In the genomic region with DNA sequence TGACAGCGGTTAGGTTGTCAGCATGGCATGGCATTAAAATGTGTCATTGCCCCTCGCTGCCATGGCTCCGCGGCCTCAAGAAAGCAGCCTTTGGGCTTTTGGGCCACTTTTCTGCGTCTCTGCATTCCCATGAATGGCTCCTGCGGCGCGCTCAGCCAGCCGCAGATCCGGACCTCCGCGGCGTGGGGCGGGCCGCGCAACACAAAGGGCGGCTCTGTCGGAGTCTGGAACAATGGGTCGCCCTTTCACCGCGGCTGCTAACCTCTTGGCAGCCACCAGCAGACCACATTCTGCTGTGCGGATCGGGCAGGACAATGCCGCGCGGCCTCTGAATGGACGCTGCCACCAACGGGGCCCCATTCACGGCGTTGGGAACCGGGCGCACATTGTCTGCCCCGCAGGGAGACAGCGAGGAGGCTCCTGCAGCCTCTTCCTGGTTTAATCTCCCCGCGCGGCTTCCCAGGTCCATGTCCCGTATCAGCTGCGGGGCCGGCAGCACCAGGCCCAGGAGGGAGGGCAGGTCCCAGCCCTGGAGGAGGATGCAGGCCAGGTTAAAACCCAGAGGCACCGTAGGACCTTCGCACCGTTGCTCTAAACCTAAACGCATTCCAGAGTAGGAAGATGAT, we compare ENCODE assay signal across 13 cellular contexts.
DNase-seq lines count a peak whose midpoint lies in the region; ATAC-seq, FAIRE-seq and TF ChIP-seq lines count a peak whose summit lies in the region.
"Had no signal": no experiment of that assay in that cellular context is flagged by ENCODE, and none has a peak within 500 bp of the region (broad histone marks: within the 10 kb centered on the region; RNA-seq: fewer than 3 reads in every experiment).

No MANE protein-coding gene starts in this region.

- H3K4me1 ChIP-seq in right lobe of liver (no peaks in the 10 kb centered on the region), HepG2 (ENCODE audit: insufficient read depth, low read length) (no peaks in the 10 kb centered on the region)

- WGBS in right lobe of liver (ENCODE audit: insufficient coverage, low coverage, low lambda C conversion rate, missing lambda C conversion rate) = 89% methylated on average over 20 of the region's 44 CpGs
- WGBS in HepG2 (ENCODE audit: low lambda C conversion rate) = 96% methylated on average over 41 of the region's 44 CpGs

- peak in 2 of 3 donors; percentile 40 to 42 for DNase-seq in right lobe of liver
- no peak for DNase-seq in HepG2 (ENCODE audit: low spot score)
- peak; percentile 50 for DNase-seq in left cardiac atrium
- DNase-seq in mucosa of gallbladder (ENCODE audit: low spot score) = peak; percentile 45
- DNase-seq in hepatic stellate cell (ENCODE audit: low spot score) = no peak
- no peak for DNase-seq in SHP77 treated with DMSO at 0.1 percent for 48 hours (lab: John Stamatoyannopoulos, UW)
- DNase-seq: GOT3, trophoblast cell had no signal

- CTCF ChIA-PET in HepG2 (lab: Yijun Ruan, JAX; ENCODE audit: low intra/inter-chr PET ratio, low total read pairs) = no interaction called here

- H3K27ac ChIP-seq in right lobe of liver (no peak overlapping the region), HepG2 (ENCODE audit: extremely low read length, insufficient read depth, low read length) (no peak overlapping the region)

- H3K36me3 ChIP-seq in right lobe of liver = no peaks in the 10 kb centered on the region
- no peaks in the 10 kb centered on the region; a peak in 2 of 5 replicates for H3K36me3 ChIP-seq in HepG2 (replicated peaks in 1 of 2; ENCODE audit: control insufficient read depth in 1 of 2, insufficient read depth in 2 of 2, low read length in 2 of 2)

- no peak overlapping the region for H3K9ac ChIP-seq in HepG2 (ENCODE audit: insufficient read depth, low read depth, low read length)

- no peak for FAIRE-seq in HepG2 (lab: Jason Lieb, UNC)
- FAIRE-seq: A204.1, RCC 7860, TTC549 had no signal

- intact Hi-C loops in right lobe of liver (cut with DNase I) (no loop called here), HepG2 (cut with micrococcal nuclease; ENCODE audit: unreplicated experiment) (no loop called here), left cardiac atrium (cut with DNase I) (no loop called here)

- H3K79me2 ChIP-seq in HepG2 (ENCODE audit: insufficient read depth, low read length) = no peaks in the 10 kb centered on the region

- no peak for ATAC-seq in right lobe of liver
- ATAC-seq in HepG2 = no peak
- peak in 1 of 2 donors; percentile 53 for ATAC-seq in left cardiac atrium
- no peak for ATAC-seq in GM19351 (IDR thresholded peaks at IDR 0.05; ENCODE audit: unreplicated experiment)
- ATAC-seq in GM19455 (IDR thresholded peaks at IDR 0.05; ENCODE audit: unreplicated experiment) = no peak

- TF ChIP-seq RAD21 in HepG2 (CRISPR knock-in tag; IDR thresholded peaks at IDR 0.05) = no peak

- H3K9me3 ChIP-seq in right lobe of liver (no peaks in the 10 kb centered on the region), HepG2 (ENCODE audit: low read length) (no peaks in the 10 kb centered on the region)

- no peaks in the 10 kb centered on the region for H4K20me1 ChIP-seq in HepG2 (ENCODE audit: insufficient read depth, low read length)

- H3K27me3 ChIP-seq in right lobe of liver (no peaks in the 10 kb centered on the region), HepG2 (ENCODE audit: control insufficient read depth in 1 of 2, insufficient read depth in 2 of 2, low read length in 2 of 2) (no peaks in the 10 kb centered on the region)

- TF ChIP-seq CTCF in right lobe of liver (IDR thresholded peaks at IDR 0.05) = no peak
- TF ChIP-seq CTCF in HepG2 (CRISPR knock-in tag; IDR thresholded peaks at IDR 0.05) = no peak

- TF ChIP-seq EP300 in HepG2 (IDR thresholded peaks at IDR 0.05; ENCODE audit: low read depth in 2 of 2, low read length in 2 of 2) (no peak), HepG2 (CRISPR knock-in tag; IDR thresholded peaks at IDR 0.05; ENCODE audit: borderline replicate concordance) (no peak)

- H3K4me2 ChIP-seq in HepG2 (ENCODE audit: low read depth, low read length) = no peak overlapping the region

- in situ Hi-C loops in HepG2 (cut with HindIII; ENCODE audit: extremely low pct_ligation_motif_present, low pct_unique_long_range_greater_than_20kb) = no loop called here

- H2AFZ ChIP-seq in HepG2 (ENCODE audit: low read length) = no peak overlapping the region

- no peak overlapping the region for H3K4me3 ChIP-seq in right lobe of liver
- H3K4me3 ChIP-seq in HepG2 (replicated peaks in 1 of 3; ENCODE audit: insufficient read depth in 1 of 3, low read depth in 2 of 3, low read length in 3 of 3) = no peak overlapping the region

- BruUV-seq in HepG2 (replicated peaks; lab: Mats Ljungman, UMichigan) = no TSS peak

- TF ChIP-seq POLR2A in right lobe of liver (IDR thresholded peaks at IDR 0.05) (no peak), HepG2 (IDR thresholded peaks at IDR 0.05; ENCODE audit: insufficient read depth in 1 of 2, low read depth in 2 of 2, low read length in 2 of 2) (no peak)

- POLR2A ChIA-PET in HepG2 (lab: Yijun Ruan, JAX) = no interaction called here

TF ChIP-seq in HepG2, 621 proteins besides CTCF, POLR2A, EP300 and RAD21:
- no peak for TF ChIP-seq IKZF1 (IDR thresholded peaks at IDR 0.05)
- no peak for TF ChIP-seq ZNF775 (CRISPR knock-in tag; IDR thresholded peaks at IDR 0.05; ENCODE audit: borderline replicate concordance)
- TF ChIP-seq HINFP (CRISPR knock-in tag; IDR thresholded peaks at IDR 0.05; ENCODE audit: low read depth) = no peak
- no peak for TF ChIP-seq PAX8 (CRISPR knock-in tag; IDR thresholded peaks at IDR 0.05; ENCODE audit: borderline replicate concordance)
- TF ChIP-seq, protein P1, sequence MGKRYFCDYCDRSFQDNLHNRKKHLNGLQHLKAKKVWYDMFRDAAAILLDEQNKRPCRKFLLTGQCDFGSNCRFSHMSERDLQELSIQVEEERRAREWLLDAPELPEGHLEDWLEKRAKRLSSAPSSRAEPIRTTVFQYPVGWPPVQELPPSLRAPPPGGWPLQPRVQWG (CRISPR knock-in tag; IDR thresholded peaks at IDR 0.05; ENCODE audit: borderline replicate concordance, low read depth) = no peak
- TF ChIP-seq ZNF232 (CRISPR knock-in tag; IDR thresholded peaks at IDR 0.05; ENCODE audit: borderline replicate concordance) = no peak
- TF ChIP-seq ZNF782 (CRISPR knock-in tag; IDR thresholded peaks at IDR 0.05; ENCODE audit: borderline replicate concordance) = no peak
- TF ChIP-seq THAP11 (CRISPR knock-in tag; IDR thresholded peaks at IDR 0.05) = no peak
- TF ChIP-seq PPARG (CRISPR knock-in tag; conservative IDR thresholded peaks at IDR 0.05) = no peak
- TF ChIP-seq KDM6A (CRISPR knock-in tag; IDR thresholded peaks at IDR 0.05; ENCODE audit: low read depth) = no peak
- no peak for TF ChIP-seq MYC (CRISPR knock-in tag; IDR thresholded peaks at IDR 0.05; ENCODE audit: borderline replicate concordance)
- no peak for TF ChIP-seq HDAC1 (CRISPR knock-in tag; IDR thresholded peaks at IDR 0.05)
- TF ChIP-seq MAZ (IDR thresholded peaks at IDR 0.05; ENCODE audit: borderline replicate concordance, low read depth, low read length) = no peak
- no peak for TF ChIP-seq MAZ (CRISPR knock-in tag; IDR thresholded peaks at IDR 0.05; ENCODE audit: low read depth)
- no peak for TF ChIP-seq ZSCAN31 (CRISPR knock-in tag; IDR thresholded peaks at IDR 0.05; ENCODE audit: low read depth)
- TF ChIP-seq, protein P2, sequence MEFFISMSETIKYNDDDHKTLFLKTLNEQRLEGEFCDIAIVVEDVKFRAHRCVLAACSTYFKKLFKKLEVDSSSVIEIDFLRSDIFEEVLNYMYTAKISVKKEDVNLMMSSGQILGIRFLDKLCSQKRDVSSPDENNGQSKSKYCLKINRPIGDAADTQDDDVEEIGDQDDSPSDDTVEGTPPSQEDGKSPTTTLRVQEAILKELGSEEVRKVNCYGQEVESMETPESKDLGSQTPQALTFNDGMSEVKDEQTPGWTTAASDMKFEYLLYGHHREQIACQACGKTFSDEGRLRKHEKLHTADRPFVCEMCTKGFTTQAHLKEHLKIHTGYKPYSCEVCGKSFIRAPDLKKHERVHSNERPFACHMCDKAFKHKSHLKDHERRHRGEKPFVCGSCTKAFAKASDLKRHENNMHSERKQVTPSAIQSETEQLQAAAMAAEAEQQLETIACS (CRISPR knock-in tag; IDR thresholded peaks at IDR 0.05) = no peak
- TF ChIP-seq, protein P3, sequence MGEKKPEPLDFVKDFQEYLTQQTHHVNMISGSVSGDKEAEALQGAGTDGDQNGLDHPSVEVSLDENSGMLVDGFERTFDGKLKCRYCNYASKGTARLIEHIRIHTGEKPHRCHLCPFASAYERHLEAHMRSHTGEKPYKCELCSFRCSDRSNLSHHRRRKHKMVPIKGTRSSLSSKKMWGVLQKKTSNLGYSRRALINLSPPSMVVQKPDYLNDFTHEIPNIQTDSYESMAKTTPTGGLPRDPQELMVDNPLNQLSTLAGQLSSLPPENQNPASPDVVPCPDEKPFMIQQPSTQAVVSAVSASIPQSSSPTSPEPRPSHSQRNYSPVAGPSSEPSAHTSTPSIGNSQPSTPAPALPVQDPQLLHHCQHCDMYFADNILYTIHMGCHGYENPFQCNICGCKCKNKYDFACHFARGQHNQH (CRISPR knock-in tag; IDR thresholded peaks at IDR 0.05) = no peak
TF ChIP-seq in HepG2: peak in this region for 0.

Comparison
In these comparisons a context has a peak if more than half of its experiments do, and no peak if none do; other contexts are left out.
1. DNase-seq: peak in right lobe of liver (2 of 3), left cardiac atrium (single experiment) and mucosa of gallbladder (single experiment); none in HepG2 (single experiment), hepatic stellate cell (single experiment) and SHP77 treated with DMSO at 0.1 percent for 48 hours (single experiment).